1 cellular context compared by ENCODE assay signal in the genomic region with DNA sequence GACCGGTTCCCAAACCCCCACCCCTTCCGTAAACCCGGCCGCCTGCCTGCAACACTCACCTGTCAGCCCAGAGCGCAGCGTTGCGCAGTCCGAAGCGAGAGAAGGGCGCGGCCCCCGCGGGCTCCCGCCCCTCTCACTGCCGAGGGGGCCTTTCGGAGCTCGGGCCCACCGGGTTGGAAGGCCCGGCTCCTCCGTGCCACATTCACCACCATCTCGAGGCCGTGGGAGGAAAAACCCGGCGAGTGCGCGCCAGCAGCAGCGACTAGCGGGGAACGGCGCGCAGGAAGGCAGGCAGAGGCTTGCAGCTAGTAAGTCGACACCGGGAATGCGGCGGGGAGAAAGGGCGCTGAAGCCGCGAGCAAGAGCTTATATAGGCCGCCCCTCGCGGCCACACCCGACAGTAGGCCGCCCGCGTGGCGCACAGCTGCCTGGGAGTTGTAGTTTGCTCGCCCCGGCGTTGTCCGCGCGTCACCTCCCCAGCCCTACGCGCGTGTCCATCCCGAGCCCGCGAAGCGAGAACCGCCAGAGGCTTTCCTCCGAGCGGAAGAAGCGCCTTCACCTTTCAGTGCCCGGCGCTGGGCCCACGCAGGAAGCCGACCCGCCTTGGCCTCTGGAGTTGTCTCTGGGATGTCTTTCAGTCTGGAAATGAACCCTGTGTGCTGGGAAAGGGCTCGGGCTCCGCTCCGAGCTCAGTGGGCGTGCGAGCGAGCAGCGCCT.
TF ChIP-seq lines count a peak whose summit lies in the region.

No MANE protein-coding gene starts in this region.

TF ChIP-seq in K562, 482 proteins besides CTCF, POLR2A, EP300 and RAD21 (continued from another document and continues in another):
- TF ChIP-seq, protein P1, sequence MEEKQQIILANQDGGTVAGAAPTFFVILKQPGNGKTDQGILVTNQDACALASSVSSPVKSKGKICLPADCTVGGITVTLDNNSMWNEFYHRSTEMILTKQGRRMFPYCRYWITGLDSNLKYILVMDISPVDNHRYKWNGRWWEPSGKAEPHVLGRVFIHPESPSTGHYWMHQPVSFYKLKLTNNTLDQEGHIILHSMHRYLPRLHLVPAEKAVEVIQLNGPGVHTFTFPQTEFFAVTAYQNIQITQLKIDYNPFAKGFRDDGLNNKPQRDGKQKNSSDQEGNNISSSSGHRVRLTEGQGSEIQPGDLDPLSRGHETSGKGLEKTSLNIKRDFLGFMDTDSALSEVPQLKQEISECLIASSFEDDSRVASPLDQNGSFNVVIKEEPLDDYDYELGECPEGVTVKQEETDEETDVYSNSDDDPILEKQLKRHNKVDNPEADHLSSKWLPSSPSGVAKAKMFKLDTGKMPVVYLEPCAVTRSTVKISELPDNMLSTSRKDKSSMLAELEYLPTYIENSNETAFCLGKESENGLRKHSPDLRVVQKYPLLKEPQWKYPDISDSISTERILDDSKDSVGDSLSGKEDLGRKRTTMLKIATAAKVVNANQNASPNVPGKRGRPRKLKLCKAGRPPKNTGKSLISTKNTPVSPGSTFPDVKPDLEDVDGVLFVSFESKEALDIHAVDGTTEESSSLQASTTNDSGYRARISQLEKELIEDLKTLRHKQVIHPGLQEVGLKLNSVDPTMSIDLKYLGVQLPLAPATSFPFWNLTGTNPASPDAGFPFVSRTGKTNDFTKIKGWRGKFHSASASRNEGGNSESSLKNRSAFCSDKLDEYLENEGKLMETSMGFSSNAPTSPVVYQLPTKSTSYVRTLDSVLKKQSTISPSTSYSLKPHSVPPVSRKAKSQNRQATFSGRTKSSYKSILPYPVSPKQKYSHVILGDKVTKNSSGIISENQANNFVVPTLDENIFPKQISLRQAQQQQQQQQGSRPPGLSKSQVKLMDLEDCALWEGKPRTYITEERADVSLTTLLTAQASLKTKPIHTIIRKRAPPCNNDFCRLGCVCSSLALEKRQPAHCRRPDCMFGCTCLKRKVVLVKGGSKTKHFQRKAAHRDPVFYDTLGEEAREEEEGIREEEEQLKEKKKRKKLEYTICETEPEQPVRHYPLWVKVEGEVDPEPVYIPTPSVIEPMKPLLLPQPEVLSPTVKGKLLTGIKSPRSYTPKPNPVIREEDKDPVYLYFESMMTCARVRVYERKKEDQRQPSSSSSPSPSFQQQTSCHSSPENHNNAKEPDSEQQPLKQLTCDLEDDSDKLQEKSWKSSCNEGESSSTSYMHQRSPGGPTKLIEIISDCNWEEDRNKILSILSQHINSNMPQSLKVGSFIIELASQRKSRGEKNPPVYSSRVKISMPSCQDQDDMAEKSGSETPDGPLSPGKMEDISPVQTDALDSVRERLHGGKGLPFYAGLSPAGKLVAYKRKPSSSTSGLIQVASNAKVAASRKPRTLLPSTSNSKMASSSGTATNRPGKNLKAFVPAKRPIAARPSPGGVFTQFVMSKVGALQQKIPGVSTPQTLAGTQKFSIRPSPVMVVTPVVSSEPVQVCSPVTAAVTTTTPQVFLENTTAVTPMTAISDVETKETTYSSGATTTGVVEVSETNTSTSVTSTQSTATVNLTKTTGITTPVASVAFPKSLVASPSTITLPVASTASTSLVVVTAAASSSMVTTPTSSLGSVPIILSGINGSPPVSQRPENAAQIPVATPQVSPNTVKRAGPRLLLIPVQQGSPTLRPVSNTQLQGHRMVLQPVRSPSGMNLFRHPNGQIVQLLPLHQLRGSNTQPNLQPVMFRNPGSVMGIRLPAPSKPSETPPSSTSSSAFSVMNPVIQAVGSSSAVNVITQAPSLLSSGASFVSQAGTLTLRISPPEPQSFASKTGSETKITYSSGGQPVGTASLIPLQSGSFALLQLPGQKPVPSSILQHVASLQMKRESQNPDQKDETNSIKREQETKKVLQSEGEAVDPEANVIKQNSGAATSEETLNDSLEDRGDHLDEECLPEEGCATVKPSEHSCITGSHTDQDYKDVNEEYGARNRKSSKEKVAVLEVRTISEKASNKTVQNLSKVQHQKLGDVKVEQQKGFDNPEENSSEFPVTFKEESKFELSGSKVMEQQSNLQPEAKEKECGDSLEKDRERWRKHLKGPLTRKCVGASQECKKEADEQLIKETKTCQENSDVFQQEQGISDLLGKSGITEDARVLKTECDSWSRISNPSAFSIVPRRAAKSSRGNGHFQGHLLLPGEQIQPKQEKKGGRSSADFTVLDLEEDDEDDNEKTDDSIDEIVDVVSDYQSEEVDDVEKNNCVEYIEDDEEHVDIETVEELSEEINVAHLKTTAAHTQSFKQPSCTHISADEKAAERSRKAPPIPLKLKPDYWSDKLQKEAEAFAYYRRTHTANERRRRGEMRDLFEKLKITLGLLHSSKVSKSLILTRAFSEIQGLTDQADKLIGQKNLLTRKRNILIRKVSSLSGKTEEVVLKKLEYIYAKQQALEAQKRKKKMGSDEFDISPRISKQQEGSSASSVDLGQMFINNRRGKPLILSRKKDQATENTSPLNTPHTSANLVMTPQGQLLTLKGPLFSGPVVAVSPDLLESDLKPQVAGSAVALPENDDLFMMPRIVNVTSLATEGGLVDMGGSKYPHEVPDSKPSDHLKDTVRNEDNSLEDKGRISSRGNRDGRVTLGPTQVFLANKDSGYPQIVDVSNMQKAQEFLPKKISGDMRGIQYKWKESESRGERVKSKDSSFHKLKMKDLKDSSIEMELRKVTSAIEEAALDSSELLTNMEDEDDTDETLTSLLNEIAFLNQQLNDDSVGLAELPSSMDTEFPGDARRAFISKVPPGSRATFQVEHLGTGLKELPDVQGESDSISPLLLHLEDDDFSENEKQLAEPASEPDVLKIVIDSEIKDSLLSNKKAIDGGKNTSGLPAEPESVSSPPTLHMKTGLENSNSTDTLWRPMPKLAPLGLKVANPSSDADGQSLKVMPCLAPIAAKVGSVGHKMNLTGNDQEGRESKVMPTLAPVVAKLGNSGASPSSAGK (IDR thresholded peaks at IDR 0.05), result peak; percentile 95
- TF ChIP-seq ZNF507 (tag; conservative IDR thresholded peaks at IDR 0.05), result no peak
- TF ChIP-seq KLF1 (tag; IDR thresholded peaks at IDR 0.05), result peak; percentile 99
- TF ChIP-seq MED1 (CRISPR knock-in tag; IDR thresholded peaks at IDR 0.05; ENCODE audit: borderline replicate concordance), result no peak
- TF ChIP-seq ZNF408 (CRISPR knock-in tag; IDR thresholded peaks at IDR 0.05; ENCODE audit: low read depth), result no peak
- peak; percentile 83 for TF ChIP-seq HNRNPLL (IDR thresholded peaks at IDR 0.05; ENCODE audit: low read depth, low read length, poor library complexity, severe bottlenecking)
- no peak; the same call in 1 of the 2 replicates for TF ChIP-seq TRIM28 (IDR thresholded peaks at IDR 0.05)
- TF ChIP-seq, protein P2, sequence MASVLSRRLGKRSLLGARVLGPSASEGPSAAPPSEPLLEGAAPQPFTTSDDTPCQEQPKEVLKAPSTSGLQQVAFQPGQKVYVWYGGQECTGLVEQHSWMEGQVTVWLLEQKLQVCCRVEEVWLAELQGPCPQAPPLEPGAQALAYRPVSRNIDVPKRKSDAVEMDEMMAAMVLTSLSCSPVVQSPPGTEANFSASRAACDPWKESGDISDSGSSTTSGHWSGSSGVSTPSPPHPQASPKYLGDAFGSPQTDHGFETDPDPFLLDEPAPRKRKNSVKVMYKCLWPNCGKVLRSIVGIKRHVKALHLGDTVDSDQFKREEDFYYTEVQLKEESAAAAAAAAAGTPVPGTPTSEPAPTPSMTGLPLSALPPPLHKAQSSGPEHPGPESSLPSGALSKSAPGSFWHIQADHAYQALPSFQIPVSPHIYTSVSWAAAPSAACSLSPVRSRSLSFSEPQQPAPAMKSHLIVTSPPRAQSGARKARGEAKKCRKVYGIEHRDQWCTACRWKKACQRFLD (CRISPR knock-in tag; IDR thresholded peaks at IDR 0.05), result peak; percentile 59
- TF ChIP-seq ZNF583 (CRISPR knock-in tag; IDR thresholded peaks at IDR 0.05), result no peak
- no peak for TF ChIP-seq MCM3 (IDR thresholded peaks at IDR 0.05)
- TF ChIP-seq CBFB (CRISPR knock-in tag; IDR thresholded peaks at IDR 0.05), result no peak; the same call in 1 of the 2 replicates
- TF ChIP-seq POLR3G (IDR thresholded peaks at IDR 0.05; ENCODE audit: extremely low read depth, insufficient read length, insufficient replicate concordance), result no peak
- no peak for TF ChIP-seq DMBX1 (CRISPR knock-in tag; IDR thresholded peaks at IDR 0.05; ENCODE audit: borderline replicate concordance)
- TF ChIP-seq, protein P3, sequence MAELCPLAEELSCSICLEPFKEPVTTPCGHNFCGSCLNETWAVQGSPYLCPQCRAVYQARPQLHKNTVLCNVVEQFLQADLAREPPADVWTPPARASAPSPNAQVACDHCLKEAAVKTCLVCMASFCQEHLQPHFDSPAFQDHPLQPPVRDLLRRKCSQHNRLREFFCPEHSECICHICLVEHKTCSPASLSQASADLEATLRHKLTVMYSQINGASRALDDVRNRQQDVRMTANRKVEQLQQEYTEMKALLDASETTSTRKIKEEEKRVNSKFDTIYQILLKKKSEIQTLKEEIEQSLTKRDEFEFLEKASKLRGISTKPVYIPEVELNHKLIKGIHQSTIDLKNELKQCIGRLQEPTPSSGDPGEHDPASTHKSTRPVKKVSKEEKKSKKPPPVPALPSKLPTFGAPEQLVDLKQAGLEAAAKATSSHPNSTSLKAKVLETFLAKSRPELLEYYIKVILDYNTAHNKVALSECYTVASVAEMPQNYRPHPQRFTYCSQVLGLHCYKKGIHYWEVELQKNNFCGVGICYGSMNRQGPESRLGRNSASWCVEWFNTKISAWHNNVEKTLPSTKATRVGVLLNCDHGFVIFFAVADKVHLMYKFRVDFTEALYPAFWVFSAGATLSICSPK (IDR thresholded peaks at IDR 0.05; ENCODE audit: borderline replicate concordance), result no peak
- no peak for TF ChIP-seq BRF1 (IDR thresholded peaks at IDR 0.05; ENCODE audit: borderline replicate concordance, extremely low read depth, insufficient read length)
- TF ChIP-seq ZNF830 (CRISPR knock-in tag; IDR thresholded peaks at IDR 0.05), result peak; percentile 81; the same call in 1 of the 2 replicates
- TF ChIP-seq POLR3A (IDR thresholded peaks at IDR 0.05; ENCODE audit: borderline replicate concordance, extremely low read depth, insufficient read depth, insufficient read length), result no peak
- no peak for TF ChIP-seq HIVEP1 (CRISPR knock-in tag; IDR thresholded peaks at IDR 0.05)
- TF ChIP-seq ZNF274 (IDR thresholded peaks at IDR 0.05; ENCODE audit: borderline replicate concordance, low read depth, low read length), result peak; percentile 59; the same call in 1 of the 2 replicates
- peak; percentile 98 for TF ChIP-seq PML (IDR thresholded peaks at IDR 0.05; ENCODE audit: low read length)
- TF ChIP-seq SNIP1 (IDR thresholded peaks at IDR 0.05; ENCODE audit: low read depth), result peak; percentile 25; the same call in 1 of the 2 replicates
- no peak for TF ChIP-seq ELF1 (tag; IDR thresholded peaks at IDR 0.05)
- TF ChIP-seq LCOR (CRISPR knock-in tag; IDR thresholded peaks at IDR 0.05), result peak; percentile 78
- TF ChIP-seq ESRRA (IDR thresholded peaks at IDR 0.05; ENCODE audit: borderline replicate concordance, low read depth), result peak; percentile 85
- TF ChIP-seq BCL6 (CRISPR knock-in tag; IDR thresholded peaks at IDR 0.05), result no peak
- TF ChIP-seq GATA2 (CRISPR knock-in tag; IDR thresholded peaks at IDR 0.05), result no peak
- no peak for TF ChIP-seq ZNF785 (CRISPR knock-in tag; IDR thresholded peaks at IDR 0.05)
- no peak for TF ChIP-seq BMI1 (IDR thresholded peaks at IDR 0.05; ENCODE audit: low read length)
- TF ChIP-seq MTA1 (IDR thresholded peaks at IDR 0.05; ENCODE audit: borderline replicate concordance), result peak; percentile 77
- TF ChIP-seq SETDB1 (IDR thresholded peaks at IDR 0.05; ENCODE audit: low read length), result no peak
- TF ChIP-seq, protein P4, sequence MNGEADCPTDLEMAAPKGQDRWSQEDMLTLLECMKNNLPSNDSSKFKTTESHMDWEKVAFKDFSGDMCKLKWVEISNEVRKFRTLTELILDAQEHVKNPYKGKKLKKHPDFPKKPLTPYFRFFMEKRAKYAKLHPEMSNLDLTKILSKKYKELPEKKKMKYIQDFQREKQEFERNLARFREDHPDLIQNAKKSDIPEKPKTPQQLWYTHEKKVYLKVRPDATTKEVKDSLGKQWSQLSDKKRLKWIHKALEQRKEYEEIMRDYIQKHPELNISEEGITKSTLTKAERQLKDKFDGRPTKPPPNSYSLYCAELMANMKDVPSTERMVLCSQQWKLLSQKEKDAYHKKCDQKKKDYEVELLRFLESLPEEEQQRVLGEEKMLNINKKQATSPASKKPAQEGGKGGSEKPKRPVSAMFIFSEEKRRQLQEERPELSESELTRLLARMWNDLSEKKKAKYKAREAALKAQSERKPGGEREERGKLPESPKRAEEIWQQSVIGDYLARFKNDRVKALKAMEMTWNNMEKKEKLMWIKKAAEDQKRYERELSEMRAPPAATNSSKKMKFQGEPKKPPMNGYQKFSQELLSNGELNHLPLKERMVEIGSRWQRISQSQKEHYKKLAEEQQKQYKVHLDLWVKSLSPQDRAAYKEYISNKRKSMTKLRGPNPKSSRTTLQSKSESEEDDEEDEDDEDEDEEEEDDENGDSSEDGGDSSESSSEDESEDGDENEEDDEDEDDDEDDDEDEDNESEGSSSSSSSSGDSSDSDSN (IDR thresholded peaks at IDR 0.05; ENCODE audit: borderline replicate concordance in 1 of 2, low read depth in 2 of 2, low read length in 2 of 2), result no peak
- TF ChIP-seq SRSF1 (IDR thresholded peaks at IDR 0.05; ENCODE audit: low read depth, low read length), result peak; percentile 83
- TF ChIP-seq, protein P5, sequence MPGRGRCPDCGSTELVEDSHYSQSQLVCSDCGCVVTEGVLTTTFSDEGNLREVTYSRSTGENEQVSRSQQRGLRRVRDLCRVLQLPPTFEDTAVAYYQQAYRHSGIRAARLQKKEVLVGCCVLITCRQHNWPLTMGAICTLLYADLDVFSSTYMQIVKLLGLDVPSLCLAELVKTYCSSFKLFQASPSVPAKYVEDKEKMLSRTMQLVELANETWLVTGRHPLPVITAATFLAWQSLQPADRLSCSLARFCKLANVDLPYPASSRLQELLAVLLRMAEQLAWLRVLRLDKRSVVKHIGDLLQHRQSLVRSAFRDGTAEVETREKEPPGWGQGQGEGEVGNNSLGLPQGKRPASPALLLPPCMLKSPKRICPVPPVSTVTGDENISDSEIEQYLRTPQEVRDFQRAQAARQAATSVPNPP (IDR thresholded peaks at IDR 0.05; ENCODE audit: borderline replicate concordance, insufficient read depth, insufficient read length), result no peak
- no peak for TF ChIP-seq ILK (tag; IDR thresholded peaks at IDR 0.05; ENCODE audit: borderline replicate concordance, low read depth)
- no peak for TF ChIP-seq CBX2 (IDR thresholded peaks at IDR 0.05; ENCODE audit: insufficient read depth, low read length, poor library complexity, severe bottlenecking)
